In genomic region chr9:121350993-121351561, GRCh38 we compare ENCODE assay signal across 9 cellular contexts. TPM values are rescaled to one million over a fixed set of nuclear protein-coding genes. Genes with fewer than 3 reads are reported as not detected.
DNase-seq lines count a peak whose midpoint lies in the region; ATAC-seq and TF ChIP-seq lines count a peak whose summit lies in the region.
"Had no signal": no experiment of that assay in that cellular context is flagged by ENCODE, and none has a peak within 500 bp of the region (broad histone marks: within the 10 kb centered on the region; RNA-seq: fewer than 3 reads in every experiment).

No MANE protein-coding gene starts in this region.

- H3K9ac ChIP-seq in MM.1S (ENCODE audit: low read length), result no peak overlapping the region

- H3K79me2 ChIP-seq in MM.1S (ENCODE audit: low read length), result no peaks in the 10 kb centered on the region

- no peaks in the 10 kb centered on the region for H3F3A ChIP-seq in MM.1S (ENCODE audit: insufficient read depth, low read length)

- peak overlapping the region; percentile 32 to 79 for H3K27ac ChIP-seq in lung (ENCODE audit: low read depth in 1 of 2, low read length in 1 of 2)
- H3K27ac ChIP-seq in aorta (ENCODE audit: low read depth in 1 of 2, low read length in 2 of 2), result peak overlapping the region; percentile 51 to 89
- H3K27ac ChIP-seq in MM.1S (ENCODE audit: low read length), result no peak overlapping the region

- H4K20me1 ChIP-seq in MM.1S (ENCODE audit: insufficient read depth, low read length), result no peaks in the 10 kb centered on the region

- DNase-seq in Ammon's horn (ENCODE audit: low spot score), result peak; percentile 75
- DNase-seq in NCI-H2107 (lab: John Stamatoyannopoulos, UW), result peak; percentile 35
- peak; percentile 96 for DNase-seq in choroid plexus epithelial cell (ENCODE audit: low read depth)
- peak; percentile 80 for DNase-seq in lung (ENCODE audit: low spot score)
- peak; percentile 86 to 87 for DNase-seq in aorta
- no peak for DNase-seq in MM.1S
- DNase-seq in activated gamma-delta T cell (lab: John Stamatoyannopoulos, UW), result no peak

- H3K4me3 ChIP-seq in choroid plexus epithelial cell (ENCODE audit: low read depth, low read length) (no peak overlapping the region), lung (no peak overlapping the region), aorta (ENCODE audit: low read length in 2 of 2) (no peak overlapping the region), MM.1S (ENCODE audit: low read length) (no peak overlapping the region)
- H3K4me3 ChIP-seq: GM12878 had no signal

- peaks cover 25 to 47% of the 10 kb centered on the region in 2 donors for H3K36me3 ChIP-seq in lung (ENCODE audit: control insufficient read depth in 2 of 2, insufficient read depth in 2 of 2, low read length in 2 of 2)
- peaks cover 2 to 15% of the 10 kb centered on the region in 2 donors for H3K36me3 ChIP-seq in aorta (ENCODE audit: control insufficient read depth in 1 of 2, insufficient read depth in 2 of 2, low read length in 1 of 2)
- no peaks in the 10 kb centered on the region for H3K36me3 ChIP-seq in MM.1S (replicated peaks; ENCODE audit: insufficient read depth, low read length)

- TF ChIP-seq CTCF in choroid plexus epithelial cell (conservative IDR thresholded peaks at IDR 0.05; ENCODE audit: low read depth, low read length), result no peak
- no peak for TF ChIP-seq CTCF in lung (IDR thresholded peaks at IDR 0.05; ENCODE audit: control extremely low read depth, extremely low read depth)
- no peak for TF ChIP-seq CTCF in MM.1S (IDR thresholded peaks at IDR 0.05; ENCODE audit: low read length)

- WGBS in lung, 2 donors, result 15% methylated on average over 2 of the region's 2 CpGs
- WGBS in aorta, 2 donors, result 0 to 1% methylated on average over 2 of the region's 2 CpGs

- peaks cover 4 to 35% of the 10 kb centered on the region in 2 donors for H3K4me1 ChIP-seq in lung (ENCODE audit: control insufficient read depth in 2 of 2, insufficient read depth in 2 of 2, low read length in 2 of 2)
- peaks cover 2 to 5% of the 10 kb centered on the region in 2 donors for H3K4me1 ChIP-seq in aorta (ENCODE audit: control insufficient read depth in 1 of 2, insufficient read depth in 2 of 2, low read length in 2 of 2)
- H3K4me1 ChIP-seq in MM.1S (ENCODE audit: low read length), result no peaks in the 10 kb centered on the region

- ATAC-seq in lung (ENCODE audit: insufficient read depth, low FRiP score), result peak; percentile 60
- peak; percentile 83 for ATAC-seq in aorta (ENCODE audit: low FRiP score)
- ATAC-seq in GM21447 (IDR thresholded peaks at IDR 0.05; ENCODE audit: unreplicated experiment), result no peak
- ATAC-seq: GM12878 had no signal

- no peaks in the 10 kb centered on the region for H3K9me2 ChIP-seq in MM.1S (replicated peaks; ENCODE audit: insufficient read depth, low read length)

- H3K9me3 ChIP-seq in lung (ENCODE audit: control insufficient read depth in 2 of 2, insufficient read depth in 1 of 2, low read length in 1 of 2) (no peaks in the 10 kb centered on the region), aorta (ENCODE audit: control insufficient read depth, low read length) (no peaks in the 10 kb centered on the region), MM.1S (replicated peaks; ENCODE audit: insufficient read depth, low read length) (no peaks in the 10 kb centered on the region)

- intact Hi-C loops in aorta (cut with DNase I), result no loop called here

- H2AFZ ChIP-seq in MM.1S (ENCODE audit: low read length), result no peak overlapping the region

- no peak overlapping the region for H3K4me2 ChIP-seq in MM.1S (ENCODE audit: low read depth, low read length)

- H3K27me3 ChIP-seq in lung (ENCODE audit: control insufficient read depth, insufficient read depth), result no peaks in the 10 kb centered on the region
- no peaks in the 10 kb centered on the region for H3K27me3 ChIP-seq in aorta (ENCODE audit: control insufficient read depth in 1 of 2, insufficient read depth in 2 of 2, low read length in 1 of 2)
- H3K27me3 ChIP-seq in MM.1S (replicated peaks; ENCODE audit: insufficient read depth, low read length), result no peaks in the 10 kb centered on the region

RNA-seq across cellular contexts. Expression of gene STOM, which starts 19.0 kb away (rescaled TPM):
- total RNA-seq in lung (100 to 1,000 TPM; 405 to 470 TPM), aorta (100 to 1,000 TPM; 375 to 384 TPM)
- polyA plus RNA-seq in lung (100 to 1,000 TPM; 311 to 413 TPM), aorta (100 to 1,000 TPM in 1 of 2 donors, 10 to 100 TPM in 1; 80.0 to 115 TPM)

Comparison
In these comparisons a context has a peak if more than half of its experiments do, and no peak if none do; other contexts are left out.
1. DNase-seq: peak in Ammon's horn (single experiment), NCI-H2107 (single experiment), choroid plexus epithelial cell (single experiment), lung (single experiment) and aorta (2 of 2); none in MM.1S (single experiment) and activated gamma-delta T cell (single experiment).